11 cellular contexts compared by ENCODE assay signal in genomic region chr14:38837333-38838048, GRCh38.
"Had no signal": no experiment of that assay in that cellular context is flagged by ENCODE, and none has a peak within 500 bp of the region (broad histone marks: within the 10 kb centered on the region; RNA-seq: fewer than 3 reads in every experiment).

No MANE protein-coding gene starts in this region.

- ATAC-seq: gastroesophageal sphincter had no signal

- DNase-seq: activated CD4-positive, alpha-beta memory T cell treated with anti-CD3 and anti-CD28 coated beads, Interleukin-2, amount 10 ng/mL, durations not matched to agents 7 days and 5 days; activated T-cell treated with anti-CD3 and anti-CD28 coated beads, Interleukin-2, amount 50 U/mL, for 48 hours; hippocampal formation; mammary epithelial cell; stimulated activated CD4-positive, alpha-beta T cell treated with anti-CD3 and anti-CD28 coated beads, Interleukin-4, amount 100 ng/mL, for 1 hour; stimulated activated CD8-positive, alpha-beta memory T cell treated with anti-CD3 and anti-CD28 coated beads, Interleukin-4, amount 100 ng/mL, for 48 hours; stomach; T-cell; T1000; uterus had no signal
